In the genomic region with DNA sequence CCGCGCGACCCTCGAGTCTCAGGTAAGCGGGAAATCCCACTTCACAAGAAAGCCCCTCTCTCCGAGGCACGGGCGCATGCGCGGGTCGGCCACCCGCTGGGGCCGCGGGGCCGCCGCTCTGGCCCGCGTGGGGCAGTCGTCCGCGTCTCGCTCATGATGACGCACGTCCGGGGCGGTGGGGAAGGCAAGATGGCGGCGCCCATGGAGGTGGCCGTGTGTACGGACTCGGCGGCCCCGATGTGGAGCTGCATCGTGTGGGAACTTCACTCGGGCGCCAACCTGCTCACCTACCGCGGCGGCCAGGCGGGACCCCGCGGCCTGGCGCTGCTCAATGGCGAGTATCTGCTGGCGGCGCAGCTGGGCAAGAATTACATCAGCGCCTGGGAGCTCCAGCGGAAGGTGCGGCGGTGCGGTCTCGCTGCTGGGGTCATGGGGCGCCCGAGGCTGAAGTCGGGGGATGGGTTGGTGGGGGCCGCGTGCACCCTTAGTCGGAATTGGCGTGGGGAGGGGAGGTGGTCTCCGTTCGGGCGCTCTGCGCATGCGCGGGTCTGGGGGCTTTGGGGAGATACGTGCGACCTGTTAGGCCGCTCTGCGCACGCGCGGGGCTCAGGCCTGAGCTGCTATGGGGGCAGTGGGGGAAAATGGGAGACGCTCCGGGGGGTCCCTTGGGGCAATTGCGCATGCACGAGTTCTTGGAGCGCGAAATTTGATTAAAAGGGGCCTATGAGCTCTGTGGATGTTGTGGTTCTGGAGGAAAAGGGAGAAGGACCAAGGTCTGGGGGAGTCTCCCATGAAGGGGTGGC, we compare ENCODE assay signal across 1 cellular context.
TF ChIP-seq lines count a peak whose summit lies in the region.

A gene with protein sequence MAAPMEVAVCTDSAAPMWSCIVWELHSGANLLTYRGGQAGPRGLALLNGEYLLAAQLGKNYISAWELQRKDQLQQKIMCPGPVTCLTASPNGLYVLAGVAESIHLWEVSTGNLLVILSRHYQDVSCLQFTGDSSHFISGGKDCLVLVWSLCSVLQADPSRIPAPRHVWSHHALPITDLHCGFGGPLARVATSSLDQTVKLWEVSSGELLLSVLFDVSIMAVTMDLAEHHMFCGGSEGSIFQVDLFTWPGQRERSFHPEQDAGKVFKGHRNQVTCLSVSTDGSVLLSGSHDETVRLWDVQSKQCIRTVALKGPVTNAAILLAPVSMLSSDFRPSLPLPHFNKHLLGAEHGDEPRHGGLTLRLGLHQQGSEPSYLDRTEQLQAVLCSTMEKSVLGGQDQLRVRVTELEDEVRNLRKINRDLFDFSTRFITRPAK (plus strand): TSS at position 181 of the 803 bp plus-strand sequence. CDS start 9 bp downstream, at position 190.

TF ChIP-seq in HEK293, 187 proteins besides CTCF, POLR2A, EP300 and RAD21 (continued from another document and continues in another):
- TF ChIP-seq ZNF501 (tag by site-specific recombination; IDR thresholded peaks at IDR 0.05) (peak; percentile 87), ZNF521 (tag by site-specific recombination; IDR thresholded peaks at IDR 0.05) (no peak), ZNF174 (tag by site-specific recombination; IDR thresholded peaks at IDR 0.05) (no peak), ZBTB48 (tag by site-specific recombination; IDR thresholded peaks at IDR 0.05) (peak; percentile 53; the same call in 1 of the 2 replicates), ZNF701 (tag by site-specific recombination; IDR thresholded peaks at IDR 0.05) (no peak), ZNF629 (tag by site-specific recombination; IDR thresholded peaks at IDR 0.05) (peak; percentile 97), ZEB2 (tag by site-specific recombination; IDR thresholded peaks at IDR 0.05) (peak; percentile 88), ZSCAN23 (tag by site-specific recombination; IDR thresholded peaks at IDR 0.05) (0 out of 2 replicates have a peak, but pooled peaks have one; percentile 65), ZNF777 (tag by site-specific recombination; IDR thresholded peaks at IDR 0.05; ENCODE audit: borderline replicate concordance) (peak; percentile 98), ZNF155 (tag by site-specific recombination; IDR thresholded peaks at IDR 0.05) (no peak), RBAK (tag by site-specific recombination; IDR thresholded peaks at IDR 0.05) (no peak), ZBTB17 (tag by site-specific recombination; IDR thresholded peaks at IDR 0.05) (peak; percentile 77), ZNF24 (tag by site-specific recombination; IDR thresholded peaks at IDR 0.05) (peak; percentile 76), ZBTB21 (tag by site-specific recombination; IDR thresholded peaks at IDR 0.05) (peak; percentile 85), ZNF792 (tag by site-specific recombination; IDR thresholded peaks at IDR 0.05) (peak; percentile 61; the same call in 1 of the 2 replicates), ZIC2 (tag by site-specific recombination; IDR thresholded peaks at IDR 0.05) (peak; percentile 66), ZFP69B (tag by site-specific recombination; IDR thresholded peaks at IDR 0.05) (0 out of 2 replicates have a peak, but pooled peaks have one; percentile 52), ZNF169 (tag by site-specific recombination; IDR thresholded peaks at IDR 0.05) (no peak), SETDB1 (IDR thresholded peaks at IDR 0.05; ENCODE audit: insufficient read length, low read length) (no peak), FEZF1 (tag by site-specific recombination; IDR thresholded peaks at IDR 0.05) (no peak), ZNF561 (tag by site-specific recombination; IDR thresholded peaks at IDR 0.05; ENCODE audit: borderline replicate concordance) (peak; percentile 87; the same call in 1 of the 2 replicates), ZNF707 (tag by site-specific recombination; IDR thresholded peaks at IDR 0.05) (no peak), ZNF48 (tag by site-specific recombination; IDR thresholded peaks at IDR 0.05) (no peak), BCL11B (tag by site-specific recombination; IDR thresholded peaks at IDR 0.05; ENCODE audit: low read depth) (peak; percentile 28; the same call in 1 of the 2 replicates), HOXD13 (CRISPR knock-in tag; IDR thresholded peaks at IDR 0.05; ENCODE audit: borderline replicate concordance) (no peak), ZNF19 (tag by site-specific recombination; IDR thresholded peaks at IDR 0.05; ENCODE audit: low read depth) (no peak), ZXDB (tag by site-specific recombination; IDR thresholded peaks at IDR 0.05) (peak; percentile 99), ZNF514 (tag by site-specific recombination; IDR thresholded peaks at IDR 0.05) (no peak), GLIS1 (tag by site-specific recombination; IDR thresholded peaks at IDR 0.05) (peak; percentile 81)
- TF ChIP-seq, protein P1, sequence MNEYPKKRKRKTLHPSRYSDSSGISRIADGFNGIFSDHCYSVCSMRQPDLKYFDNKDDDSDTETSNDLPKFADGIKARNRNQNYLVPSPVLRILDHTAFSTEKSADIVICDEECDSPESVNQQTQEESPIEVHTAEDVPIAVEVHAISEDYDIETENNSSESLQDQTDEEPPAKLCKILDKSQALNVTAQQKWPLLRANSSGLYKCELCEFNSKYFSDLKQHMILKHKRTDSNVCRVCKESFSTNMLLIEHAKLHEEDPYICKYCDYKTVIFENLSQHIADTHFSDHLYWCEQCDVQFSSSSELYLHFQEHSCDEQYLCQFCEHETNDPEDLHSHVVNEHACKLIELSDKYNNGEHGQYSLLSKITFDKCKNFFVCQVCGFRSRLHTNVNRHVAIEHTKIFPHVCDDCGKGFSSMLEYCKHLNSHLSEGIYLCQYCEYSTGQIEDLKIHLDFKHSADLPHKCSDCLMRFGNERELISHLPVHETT (tag by site-specific recombination; IDR thresholded peaks at IDR 0.05): peak; percentile 95
- TF ChIP-seq, protein P2, sequence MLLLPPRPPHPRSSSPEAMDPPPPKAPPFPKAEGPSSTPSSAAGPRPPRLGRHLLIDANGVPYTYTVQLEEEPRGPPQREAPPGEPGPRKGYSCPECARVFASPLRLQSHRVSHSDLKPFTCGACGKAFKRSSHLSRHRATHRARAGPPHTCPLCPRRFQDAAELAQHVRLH (tag by site-specific recombination; IDR thresholded peaks at IDR 0.05): peak; percentile 77
- TF ChIP-seq, protein P3, sequence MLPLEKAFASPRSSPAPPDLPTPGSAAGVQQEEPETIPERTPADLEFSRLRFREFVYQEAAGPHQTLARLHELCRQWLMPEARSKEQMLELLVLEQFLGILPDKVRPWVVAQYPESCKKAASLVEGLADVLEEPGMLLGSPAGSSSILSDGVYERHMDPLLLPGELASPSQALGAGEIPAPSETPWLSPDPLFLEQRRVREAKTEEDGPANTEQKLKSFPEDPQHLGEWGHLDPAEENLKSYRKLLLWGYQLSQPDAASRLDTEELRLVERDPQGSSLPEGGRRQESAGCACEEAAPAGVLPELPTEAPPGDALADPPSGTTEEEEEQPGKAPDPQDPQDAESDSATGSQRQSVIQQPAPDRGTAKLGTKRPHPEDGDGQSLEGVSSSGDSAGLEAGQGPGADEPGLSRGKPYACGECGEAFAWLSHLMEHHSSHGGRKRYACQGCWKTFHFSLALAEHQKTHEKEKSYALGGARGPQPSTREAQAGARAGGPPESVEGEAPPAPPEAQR (tag by site-specific recombination; IDR thresholded peaks at IDR 0.05): peak; percentile 83; the same call in 1 of the 2 replicates
- TF ChIP-seq, protein P4, sequence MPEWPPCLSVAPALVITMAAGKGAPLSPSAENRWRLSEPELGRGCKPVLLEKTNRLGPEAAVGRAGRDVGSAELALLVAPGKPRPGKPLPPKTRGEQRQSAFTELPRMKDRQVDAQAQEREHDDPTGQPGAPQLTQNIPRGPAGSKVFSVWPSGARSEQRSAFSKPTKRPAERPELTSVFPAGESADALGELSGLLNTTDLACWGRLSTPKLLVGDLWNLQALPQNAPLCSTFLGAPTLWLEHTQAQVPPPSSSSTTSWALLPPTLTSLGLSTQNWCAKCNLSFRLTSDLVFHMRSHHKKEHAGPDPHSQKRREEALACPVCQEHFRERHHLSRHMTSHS (tag by site-specific recombination; IDR thresholded peaks at IDR 0.05): no peak
- TF ChIP-seq, protein P5, sequence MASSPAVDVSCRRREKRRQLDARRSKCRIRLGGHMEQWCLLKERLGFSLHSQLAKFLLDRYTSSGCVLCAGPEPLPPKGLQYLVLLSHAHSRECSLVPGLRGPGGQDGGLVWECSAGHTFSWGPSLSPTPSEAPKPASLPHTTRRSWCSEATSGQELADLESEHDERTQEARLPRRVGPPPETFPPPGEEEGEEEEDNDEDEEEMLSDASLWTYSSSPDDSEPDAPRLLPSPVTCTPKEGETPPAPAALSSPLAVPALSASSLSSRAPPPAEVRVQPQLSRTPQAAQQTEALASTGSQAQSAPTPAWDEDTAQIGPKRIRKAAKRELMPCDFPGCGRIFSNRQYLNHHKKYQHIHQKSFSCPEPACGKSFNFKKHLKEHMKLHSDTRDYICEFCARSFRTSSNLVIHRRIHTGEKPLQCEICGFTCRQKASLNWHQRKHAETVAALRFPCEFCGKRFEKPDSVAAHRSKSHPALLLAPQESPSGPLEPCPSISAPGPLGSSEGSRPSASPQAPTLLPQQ (tag by site-specific recombination; IDR thresholded peaks at IDR 0.05): peak; percentile 79; the same call in 1 of the 2 replicates
- TF ChIP-seq, protein P6, sequence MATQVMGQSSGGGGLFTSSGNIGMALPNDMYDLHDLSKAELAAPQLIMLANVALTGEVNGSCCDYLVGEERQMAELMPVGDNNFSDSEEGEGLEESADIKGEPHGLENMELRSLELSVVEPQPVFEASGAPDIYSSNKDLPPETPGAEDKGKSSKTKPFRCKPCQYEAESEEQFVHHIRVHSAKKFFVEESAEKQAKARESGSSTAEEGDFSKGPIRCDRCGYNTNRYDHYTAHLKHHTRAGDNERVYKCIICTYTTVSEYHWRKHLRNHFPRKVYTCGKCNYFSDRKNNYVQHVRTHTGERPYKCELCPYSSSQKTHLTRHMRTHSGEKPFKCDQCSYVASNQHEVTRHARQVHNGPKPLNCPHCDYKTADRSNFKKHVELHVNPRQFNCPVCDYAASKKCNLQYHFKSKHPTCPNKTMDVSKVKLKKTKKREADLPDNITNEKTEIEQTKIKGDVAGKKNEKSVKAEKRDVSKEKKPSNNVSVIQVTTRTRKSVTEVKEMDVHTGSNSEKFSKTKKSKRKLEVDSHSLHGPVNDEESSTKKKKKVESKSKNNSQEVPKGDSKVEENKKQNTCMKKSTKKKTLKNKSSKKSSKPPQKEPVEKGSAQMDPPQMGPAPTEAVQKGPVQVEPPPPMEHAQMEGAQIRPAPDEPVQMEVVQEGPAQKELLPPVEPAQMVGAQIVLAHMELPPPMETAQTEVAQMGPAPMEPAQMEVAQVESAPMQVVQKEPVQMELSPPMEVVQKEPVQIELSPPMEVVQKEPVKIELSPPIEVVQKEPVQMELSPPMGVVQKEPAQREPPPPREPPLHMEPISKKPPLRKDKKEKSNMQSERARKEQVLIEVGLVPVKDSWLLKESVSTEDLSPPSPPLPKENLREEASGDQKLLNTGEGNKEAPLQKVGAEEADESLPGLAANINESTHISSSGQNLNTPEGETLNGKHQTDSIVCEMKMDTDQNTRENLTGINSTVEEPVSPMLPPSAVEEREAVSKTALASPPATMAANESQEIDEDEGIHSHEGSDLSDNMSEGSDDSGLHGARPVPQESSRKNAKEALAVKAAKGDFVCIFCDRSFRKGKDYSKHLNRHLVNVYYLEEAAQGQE (tag by site-specific recombination; IDR thresholded peaks at IDR 0.05): peak; percentile 66
- TF ChIP-seq, protein P7, sequence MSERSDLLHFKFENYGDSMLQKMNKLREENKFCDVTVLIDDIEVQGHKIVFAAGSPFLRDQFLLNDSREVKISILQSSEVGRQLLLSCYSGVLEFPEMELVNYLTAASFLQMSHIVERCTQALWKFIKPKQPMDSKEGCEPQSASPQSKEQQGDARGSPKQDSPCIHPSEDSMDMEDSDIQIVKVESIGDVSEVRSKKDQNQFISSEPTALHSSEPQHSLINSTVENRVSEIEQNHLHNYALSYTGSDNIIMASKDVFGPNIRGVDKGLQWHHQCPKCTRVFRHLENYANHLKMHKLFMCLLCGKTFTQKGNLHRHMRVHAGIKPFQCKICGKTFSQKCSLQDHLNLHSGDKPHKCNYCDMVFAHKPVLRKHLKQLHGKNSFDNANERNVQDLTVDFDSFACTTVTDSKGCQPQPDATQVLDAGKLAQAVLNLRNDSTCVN (tag by site-specific recombination; optimal IDR thresholded peaks at IDR 0.05): peak; percentile 91
- TF ChIP-seq, protein P8, sequence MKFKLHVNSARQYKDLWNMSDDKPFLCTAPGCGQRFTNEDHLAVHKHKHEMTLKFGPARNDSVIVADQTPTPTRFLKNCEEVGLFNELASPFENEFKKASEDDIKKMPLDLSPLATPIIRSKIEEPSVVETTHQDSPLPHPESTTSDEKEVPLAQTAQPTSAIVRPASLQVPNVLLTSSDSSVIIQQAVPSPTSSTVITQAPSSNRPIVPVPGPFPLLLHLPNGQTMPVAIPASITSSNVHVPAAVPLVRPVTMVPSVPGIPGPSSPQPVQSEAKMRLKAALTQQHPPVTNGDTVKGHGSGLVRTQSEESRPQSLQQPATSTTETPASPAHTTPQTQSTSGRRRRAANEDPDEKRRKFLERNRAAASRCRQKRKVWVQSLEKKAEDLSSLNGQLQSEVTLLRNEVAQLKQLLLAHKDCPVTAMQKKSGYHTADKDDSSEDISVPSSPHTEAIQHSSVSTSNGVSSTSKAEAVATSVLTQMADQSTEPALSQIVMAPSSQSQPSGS (tag by site-specific recombination; IDR thresholded peaks at IDR 0.05; ENCODE audit: low read depth): peak; percentile 63; the same call in 1 of the 2 replicates
- TF ChIP-seq, protein P9, sequence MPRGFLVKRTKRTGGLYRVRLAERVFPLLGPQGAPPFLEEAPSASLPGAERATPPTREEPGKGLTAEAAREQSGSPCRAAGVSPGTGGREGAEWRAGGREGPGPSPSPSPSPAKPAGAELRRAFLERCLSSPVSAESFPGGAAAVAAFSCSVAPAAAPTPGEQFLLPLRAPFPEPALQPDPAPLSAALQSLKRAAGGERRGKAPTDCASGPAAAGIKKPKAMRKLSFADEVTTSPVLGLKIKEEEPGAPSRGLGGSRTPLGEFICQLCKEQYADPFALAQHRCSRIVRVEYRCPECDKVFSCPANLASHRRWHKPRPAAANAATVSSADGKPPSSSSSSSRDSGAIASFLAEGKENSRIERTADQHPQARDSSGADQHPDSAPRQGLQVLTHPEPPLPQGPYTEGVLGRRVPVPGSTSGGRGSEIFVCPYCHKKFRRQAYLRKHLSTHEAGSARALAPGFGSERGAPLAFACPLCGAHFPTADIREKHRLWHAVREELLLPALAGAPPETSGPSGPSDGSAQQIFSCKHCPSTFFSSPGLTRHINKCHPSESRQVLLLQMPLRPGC (tag by site-specific recombination; IDR thresholded peaks at IDR 0.05): peak; percentile 65; the same call in 1 of the 2 replicates
- TF ChIP-seq, protein P10, sequence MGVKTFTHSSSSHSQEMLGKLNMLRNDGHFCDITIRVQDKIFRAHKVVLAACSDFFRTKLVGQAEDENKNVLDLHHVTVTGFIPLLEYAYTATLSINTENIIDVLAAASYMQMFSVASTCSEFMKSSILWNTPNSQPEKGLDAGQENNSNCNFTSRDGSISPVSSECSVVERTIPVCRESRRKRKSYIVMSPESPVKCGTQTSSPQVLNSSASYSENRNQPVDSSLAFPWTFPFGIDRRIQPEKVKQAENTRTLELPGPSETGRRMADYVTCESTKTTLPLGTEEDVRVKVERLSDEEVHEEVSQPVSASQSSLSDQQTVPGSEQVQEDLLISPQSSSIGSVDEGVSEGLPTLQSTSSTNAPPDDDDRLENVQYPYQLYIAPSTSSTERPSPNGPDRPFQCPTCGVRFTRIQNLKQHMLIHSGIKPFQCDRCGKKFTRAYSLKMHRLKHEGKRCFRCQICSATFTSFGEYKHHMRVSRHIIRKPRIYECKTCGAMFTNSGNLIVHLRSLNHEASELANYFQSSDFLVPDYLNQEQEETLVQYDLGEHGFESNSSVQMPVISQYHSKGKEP (tag by site-specific recombination; IDR thresholded peaks at IDR 0.05): 0 out of 2 replicates have a peak, but pooled peaks have one; percentile 7
